14 cellular contexts compared by ENCODE assay signal in genomic region chr5:154273963-154274827, GRCh38.
DNase-seq lines count a peak whose midpoint lies in the region; ATAC-seq and TF ChIP-seq lines count a peak whose summit lies in the region.
"Had no signal": no experiment of that assay in that cellular context is flagged by ENCODE, and none has a peak within 500 bp of the region (broad histone marks: within the 10 kb centered on the region; RNA-seq: fewer than 3 reads in every experiment).

No MANE protein-coding gene starts in this region.

- H3K27ac Mint-ChIP-seq in CD14-positive monocyte = peak overlapping the region in 4 of 7 donors; percentile 21 to 63 (median 54)
- H3K27ac Mint-ChIP-seq in effector memory CD8-positive, alpha-beta T cell = peak overlapping the region; percentile 83 to 86

- intact Hi-C loops in CD14-positive monocyte (cut with micrococcal nuclease) = no loop called here
- intact Hi-C loops in uterus (cut with DNase I; ENCODE audit: low total_unique reads) = no loop called here

- H3K36me3 ChIP-seq in uterus = no peaks in the 10 kb centered on the region
- H3K36me3 ChIP-seq: ovary had no signal

- no peak overlapping the region for H3K4me3 Mint-ChIP-seq in CD14-positive monocyte
- no peak overlapping the region for H3K4me3 Mint-ChIP-seq in effector memory CD8-positive, alpha-beta T cell

- ATAC-seq in GM18868 (IDR thresholded peaks at IDR 0.05; ENCODE audit: unreplicated experiment) = peak; percentile 42
- no peak for ATAC-seq in effector memory CD8-positive, alpha-beta T cell (replicated peaks)
- ATAC-seq in GM21390 (IDR thresholded peaks at IDR 0.05; ENCODE audit: unreplicated experiment) = no peak
- no peak for ATAC-seq in HG03571 (IDR thresholded peaks at IDR 0.05; ENCODE audit: unreplicated experiment)

- peaks cover 5 to 6% of the 10 kb centered on the region in 2 donors for H3K4me1 ChIP-seq in uterus

- H3K4me1 Mint-ChIP-seq in CD14-positive monocyte = peaks cover 30% of the 10 kb centered on the region
- H3K4me1 Mint-ChIP-seq in effector memory CD8-positive, alpha-beta T cell (ENCODE audit: low read depth in 2 of 2) = peaks cover 50 to 56% of the 10 kb centered on the region in 2 donors

- DNase-seq in CD14-positive monocyte (ENCODE audit: low spot score) = no peak
- DNase-seq in OCI-M1 (lab: John Stamatoyannopoulos, UW) = peak; percentile 58
- no peak for DNase-seq in effector memory CD8-positive, alpha-beta T cell
- no peak for DNase-seq in uterus
- no peak for DNase-seq in NCI-H524 (lab: John Stamatoyannopoulos, UW)
- DNase-seq: left colon; NCI-H2171; stimulated activated CD4-positive, alpha-beta T cell treated with anti-CD3 and anti-CD28 coated beads, Interleukin-4, amount 100 ng/mL, for 24 hours; stimulated activated CD8-positive, alpha-beta memory T cell treated with anti-CD3 and anti-CD28 coated beads, Interleukin-4, amount 100 ng/mL, for 48 hours had no signal

- H3K27me3 Mint-ChIP-seq in CD14-positive monocyte (ENCODE audit: low read depth in 3 of 3) = no peaks in the 10 kb centered on the region
- no peaks in the 10 kb centered on the region for H3K27me3 Mint-ChIP-seq in effector memory CD8-positive, alpha-beta T cell
- H3K27me3 Mint-ChIP-seq: central memory CD8-positive, alpha-beta T cell had no signal

- H3K9me3 Mint-ChIP-seq in CD14-positive monocyte = no peaks in the 10 kb centered on the region
- no peaks in the 10 kb centered on the region for H3K9me3 Mint-ChIP-seq in effector memory CD8-positive, alpha-beta T cell
- H3K9me3 Mint-ChIP-seq: central memory CD8-positive, alpha-beta T cell had no signal

- peaks cover 0 to 6% of the 10 kb centered on the region in 2 donors for H3K36me3 Mint-ChIP-seq in CD14-positive monocyte
- peaks cover 3% of the 10 kb centered on the region for H3K36me3 Mint-ChIP-seq in effector memory CD8-positive, alpha-beta T cell (ENCODE audit: insufficient read depth)

- H3K27me3 ChIP-seq in uterus = no peaks in the 10 kb centered on the region
- H3K27me3 ChIP-seq: ovary had no signal

- no peak for TF ChIP-seq POLR2A in uterus (IDR thresholded peaks at IDR 0.05)

- no peak overlapping the region for H3K4me3 ChIP-seq in uterus
- H3K4me3 ChIP-seq: ovary had no signal

- TF ChIP-seq CTCF in CD14-positive monocyte (IDR thresholded peaks at IDR 0.05) (no peak), uterus (IDR thresholded peaks at IDR 0.05) (no peak)

- H3K27ac ChIP-seq in uterus = no peak overlapping the region

- H3K9me3 ChIP-seq in uterus = no peaks in the 10 kb centered on the region
- H3K9me3 ChIP-seq: ovary had no signal
